ENCODE assay signal across 36 cellular contexts in the genomic region with DNA sequence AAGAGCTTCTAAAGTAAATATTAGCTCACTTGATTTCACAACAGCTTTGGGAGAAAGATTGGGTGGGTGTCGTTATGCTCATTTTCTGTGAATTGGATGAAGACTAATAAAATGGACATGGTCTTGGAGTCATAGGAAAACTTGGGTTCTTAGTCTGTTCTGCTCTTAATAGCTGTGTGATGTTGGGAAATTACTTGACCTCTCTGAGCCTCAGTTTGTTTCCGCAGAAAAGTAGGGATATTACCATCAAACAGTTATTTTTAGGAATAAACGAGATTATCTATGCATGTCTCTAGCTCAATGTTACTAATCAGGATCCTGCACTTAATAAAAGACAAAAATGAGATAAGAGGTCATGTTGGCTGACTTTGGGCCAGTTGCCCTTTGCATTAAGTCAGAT.
"Had no signal": no experiment of that assay in that cellular context is flagged by ENCODE, and none has a peak within 500 bp of the region (broad histone marks: within the 10 kb centered on the region; RNA-seq: fewer than 3 reads in every experiment).

No MANE protein-coding gene starts in this region.

- H3K27ac Mint-ChIP-seq: activated B cell treated with CpG ODN at 0.5 μM for 24 hours; activated CD4-positive, alpha-beta memory T cell treated with anti-CD3 and anti-CD28 coated beads for 36 hours; activated CD4-positive, alpha-beta T cell treated with anti-CD3 and anti-CD28 coated beads, Interleukin-2, amount 10 ng/mL, durations not matched to agents 24 days and 14 days; activated CD8-positive, alpha-beta T cell treated with anti-CD3 and anti-CD28 coated beads for 36 hours; activated naive CD4-positive, alpha-beta T cell treated with anti-CD3 and anti-CD28 coated beads for 36 hours; activated naive CD8-positive, alpha-beta T cell; activated naive CD8-positive, alpha-beta T cell treated with anti-CD3 and anti-CD28 coated beads, Interleukin-2, amount 10 ng/mL, durations not matched to agents 7 days and 5 days; activated naive CD8-positive, alpha-beta T cell treated with anti-CD3 and anti-CD28 coated beads, Interleukin-2, amount 50 U/mL, for 24 hours; activated T-cell treated with anti-CD3 and anti-CD28 coated beads, Interleukin-2, amount 50 U/mL, for 72 hours; activated T-helper 1 cell treated with anti-CD3 and anti-CD28 coated beads, Interleukin-12 subunit alpha, Interleukin-12 subunit beta, Interleukin-2, Interleukin-4 antibody, amounts not matched to agents 30 ng/mL and 10 ng/mL and 1 ng/mL, durations not matched to agents 14 hours and 24 hours and 36 hours; activated T-helper 17 cell treated with anti-CD3 and anti-CD28 coated beads, Interleukin-2, amount 50 U/mL, for 72 hours; brain; T-helper 1 cell treated with Interleukin-12 subunit alpha and Interleukin-12 subunit beta and Interleukin-4 antibody, amounts not matched to agents 30 μg/mL and 1 μg/mL, for 36 hours; T-helper 2 cell treated with Interferon-gamma antibody and Interleukin-4, amounts not matched to agents 5 μg/mL and 100 μg/mL, for 36 hours had no signal

- H3K4me1 Mint-ChIP-seq: activated B cell treated with CpG ODN at 0.5 μM for 24 hours; activated CD4-positive, alpha-beta T cell treated with anti-CD3 and anti-CD28 coated beads, Interleukin-2, amount 10 ng/mL, durations not matched to agents 24 days and 14 days; activated naive CD8-positive, alpha-beta T cell treated with anti-CD3 and anti-CD28 coated beads, Interleukin-2, amount 10 ng/mL, durations not matched to agents 7 days and 5 days; activated naive CD8-positive, alpha-beta T cell treated with anti-CD3 and anti-CD28 coated beads, Interleukin-2, amount 50 U/mL, for 24 hours; activated T-helper 17 cell treated with anti-CD3 and anti-CD28 coated beads, Interleukin-2, amount 50 U/mL, for 72 hours had no signal

- ATAC-seq: activated CD8-positive, alpha-beta T cell treated with anti-CD3 and anti-CD28 coated beads for 36 hours; activated naive CD8-positive, alpha-beta T cell treated with anti-CD3 and anti-CD28 coated beads, Interleukin-2, amount 50 U/mL, for 24 hours; activated T-cell treated with anti-CD3 and anti-CD28 coated beads, Interleukin-2, amount 50 U/mL, for 4 hours; activated T-cell treated with anti-CD3 and anti-CD28 coated beads, Interleukin-2, amount 50 U/mL, for 72 hours; activated T-helper 17 cell treated with anti-CD3 and anti-CD28 coated beads, Interleukin-2, amount 50 U/mL, for 72 hours had no signal

- H3K27me3 Mint-ChIP-seq: activated B cell treated with CpG ODN at 0.5 μM for 24 hours; activated CD4-positive, alpha-beta memory T cell treated with anti-CD3 and anti-CD28 coated beads for 36 hours; activated CD4-positive, alpha-beta T cell treated with anti-CD3 and anti-CD28 coated beads, Interleukin-2, amount 10 ng/mL, durations not matched to agents 24 days and 14 days; activated naive CD8-positive, alpha-beta T cell; activated naive CD8-positive, alpha-beta T cell treated with anti-CD3 and anti-CD28 coated beads, Interleukin-2, amount 10 ng/mL, durations not matched to agents 7 days and 5 days; activated naive CD8-positive, alpha-beta T cell treated with anti-CD3 and anti-CD28 coated beads, Interleukin-2, amount 50 U/mL, for 24 hours; activated T-helper 17 cell treated with anti-CD3 and anti-CD28 coated beads, Interleukin-2, amount 50 U/mL, for 72 hours; brain had no signal

- H3K4me1 ChIP-seq: ascending aorta had no signal

- FAIRE-seq: bronchial epithelial cell, TTC549 had no signal

- H3K4me3 Mint-ChIP-seq: activated B cell treated with CpG ODN at 0.5 μM for 24 hours; activated CD4-positive, alpha-beta memory T cell treated with anti-CD3 and anti-CD28 coated beads for 36 hours; activated CD4-positive, alpha-beta T cell treated with anti-CD3 and anti-CD28 coated beads, Interleukin-2, amount 10 ng/mL, durations not matched to agents 24 days and 14 days; activated CD8-positive, alpha-beta T cell treated with anti-CD3 and anti-CD28 coated beads for 36 hours; activated naive CD4-positive, alpha-beta T cell treated with anti-CD3 and anti-CD28 coated beads for 36 hours; activated naive CD8-positive, alpha-beta T cell; activated naive CD8-positive, alpha-beta T cell treated with anti-CD3 and anti-CD28 coated beads, Interleukin-2, amount 10 ng/mL, durations not matched to agents 7 days and 5 days; activated naive CD8-positive, alpha-beta T cell treated with anti-CD3 and anti-CD28 coated beads, Interleukin-2, amount 50 U/mL, for 24 hours; activated T-cell treated with anti-CD3 and anti-CD28 coated beads, Interleukin-2, amount 50 U/mL, for 4 hours; activated T-cell treated with anti-CD3 and anti-CD28 coated beads, Interleukin-2, amount 50 U/mL, for 72 hours; activated T-helper 1 cell treated with anti-CD3 and anti-CD28 coated beads, Interleukin-12 subunit alpha, Interleukin-12 subunit beta, Interleukin-2, Interleukin-4 antibody, amounts not matched to agents 30 ng/mL and 10 ng/mL and 1 ng/mL, durations not matched to agents 14 hours and 24 hours and 36 hours; activated T-helper 17 cell treated with anti-CD3 and anti-CD28 coated beads, Interleukin-2, amount 50 U/mL, for 72 hours; brain; T-helper 1 cell treated with Interleukin-12 subunit alpha and Interleukin-12 subunit beta and Interleukin-4 antibody, amounts not matched to agents 30 μg/mL and 1 μg/mL, for 36 hours; T-helper 2 cell treated with Interferon-gamma antibody and Interleukin-4, amounts not matched to agents 5 μg/mL and 100 μg/mL, for 36 hours had no signal

- H3K4me3 ChIP-seq: ascending aorta had no signal

- H3K27me3 ChIP-seq: ascending aorta had no signal

- H3K9me3 Mint-ChIP-seq: activated B cell treated with CpG ODN at 0.5 μM for 24 hours; activated CD4-positive, alpha-beta memory T cell treated with anti-CD3 and anti-CD28 coated beads for 36 hours; activated CD4-positive, alpha-beta T cell treated with anti-CD3 and anti-CD28 coated beads, Interleukin-2, amount 10 ng/mL, durations not matched to agents 24 days and 14 days; activated CD8-positive, alpha-beta T cell treated with anti-CD3 and anti-CD28 coated beads for 36 hours; activated naive CD4-positive, alpha-beta T cell treated with anti-CD3 and anti-CD28 coated beads for 36 hours; activated naive CD8-positive, alpha-beta T cell treated with anti-CD3 and anti-CD28 coated beads, Interleukin-2, amount 10 ng/mL, durations not matched to agents 7 days and 5 days; activated naive CD8-positive, alpha-beta T cell treated with anti-CD3 and anti-CD28 coated beads, Interleukin-2, amount 50 U/mL, for 24 hours; activated T-cell treated with anti-CD3 and anti-CD28 coated beads, Interleukin-2, amount 50 U/mL, for 4 hours; activated T-cell treated with anti-CD3 and anti-CD28 coated beads, Interleukin-2, amount 50 U/mL, for 72 hours; activated T-helper 1 cell treated with anti-CD3 and anti-CD28 coated beads, Interleukin-12 subunit alpha, Interleukin-12 subunit beta, Interleukin-2, Interleukin-4 antibody, amounts not matched to agents 30 ng/mL and 10 ng/mL and 1 ng/mL, durations not matched to agents 14 hours and 24 hours and 36 hours; activated T-helper 17 cell treated with anti-CD3 and anti-CD28 coated beads, Interleukin-2, amount 50 U/mL, for 72 hours; T-helper 1 cell treated with Interleukin-12 subunit alpha and Interleukin-12 subunit beta and Interleukin-4 antibody, amounts not matched to agents 30 μg/mL and 1 μg/mL, for 36 hours; T-helper 2 cell treated with Interferon-gamma antibody and Interleukin-4, amounts not matched to agents 5 μg/mL and 100 μg/mL, for 36 hours had no signal

- H3K36me3 Mint-ChIP-seq: activated CD4-positive, alpha-beta memory T cell treated with anti-CD3 and anti-CD28 coated beads for 36 hours; activated naive CD8-positive, alpha-beta T cell; activated naive CD8-positive, alpha-beta T cell treated with anti-CD3 and anti-CD28 coated beads, Interleukin-2, amount 10 ng/mL, durations not matched to agents 7 days and 5 days; brain had no signal

- DNase-seq: activated B cell treated with CpG ODN at 0.5 μM for 24 hours; activated CD4-positive, alpha-beta memory T cell treated with anti-CD3 and anti-CD28 coated beads for 36 hours; activated CD4-positive, alpha-beta T cell treated with anti-CD3 and anti-CD28 coated beads for 4 hours; activated CD4-positive, alpha-beta T cell treated with anti-CD3 and anti-CD28 coated beads, Interleukin-2, amount 10 ng/mL, durations not matched to agents 24 days and 14 days; activated CD4-positive, alpha-beta T cell treated with anti-CD3 and anti-CD28 coated beads, Interleukin-2, amount 50 U/mL, for 1 hour; activated CD4-positive, alpha-beta T cell treated with anti-CD3 and anti-CD28 coated beads, Interleukin-2, amount 50 U/mL, for 4 hours; activated CD4-positive, CD25-positive, alpha-beta regulatory T cell treated with anti-CD3 and anti-CD28 coated beads, Interleukin-2, amount 50 U/mL, for 72 hours; activated CD8-positive, alpha-beta memory T cell treated with anti-CD3 and anti-CD28 coated beads, Interleukin-2, amount 50 U/mL, for 4 hours; activated CD8-positive, alpha-beta T cell treated with anti-CD3 and anti-CD28 coated beads for 36 hours; activated effector memory CD4-positive, alpha-beta T cell treated with anti-CD3 and anti-CD28 coated beads, Interleukin-2, amount 50 U/mL, for 16 hours; activated gamma-delta T cell treated with Interleukin-2 at 50 U/mL for 16 hours; activated naive CD4-positive, alpha-beta T cell; activated naive CD4-positive, alpha-beta T cell treated with anti-CD3 and anti-CD28 coated beads for 36 hours; activated naive CD4-positive, alpha-beta T cell treated with anti-CD3 and anti-CD28 coated beads, Interleukin-2, amount 50 U/mL, for 16 hours; activated naive CD8-positive, alpha-beta T cell treated with anti-CD3 and anti-CD28 coated beads, Interleukin-2, amount 10 ng/mL, durations not matched to agents 7 days and 5 days; activated naive CD8-positive, alpha-beta T cell treated with anti-CD3 and anti-CD28 coated beads, Interleukin-2, amount 50 U/mL, for 24 hours; activated T-cell treated with anti-CD3 and anti-CD28 coated beads for 4 hours; activated T-cell treated with anti-CD3 and anti-CD28 coated beads, Interleukin-2, amount 50 U/mL, for 1 hour; activated T-cell treated with anti-CD3 and anti-CD28 coated beads, Interleukin-2, amount 50 U/mL, for 4 hours; activated T-cell treated with anti-CD3 and anti-CD28 coated beads, Interleukin-2, amount 50 U/mL, for 72 hours; amygdala; anterior cingulate cortex; central memory CD4-positive, alpha-beta T cell; T-helper 1 cell; T-helper 2 cell; T-helper 9 cell had no signal

- H3K36me3 ChIP-seq: ascending aorta had no signal

- H3K27ac ChIP-seq: ascending aorta, VCaP had no signal

- H3K9me3 ChIP-seq: ascending aorta had no signal
